Comparison of ENCODE assay signal across 11 cellular contexts in genomic region chr20:25148982-25149846, GRCh38. TPM values are rescaled to one million over a fixed set of nuclear protein-coding genes. Genes with fewer than 3 reads are reported as not detected.
DNase-seq lines count a peak whose midpoint lies in the region; ATAC-seq and TF ChIP-seq lines count a peak whose summit lies in the region.
"Had no signal": no experiment of that assay in that cellular context is flagged by ENCODE, and none has a peak within 500 bp of the region (broad histone marks: within the 10 kb centered on the region; RNA-seq: fewer than 3 reads in every experiment).

No MANE protein-coding gene starts in this region.

- 88% methylated on average over 17 of the region's 17 CpGs for WGBS in mammary epithelial cell (ENCODE audit: low coverage, missing lambda C conversion rate)
- no CpG with 5 or more reads among the region's 17 CpGs for WGBS in mesendoderm (ENCODE audit: extremely low coverage, insufficient coverage, low lambda C conversion rate)

- dilution Hi-C loops in mammary epithelial cell (cut with HindIII; ENCODE audit: low sequenced_read_pairs), result no loop called here

- no peak overlapping the region for H2BK120ac ChIP-seq in mesendoderm (ENCODE audit: low read depth, low read length)

- CTCF ChIA-PET in activated naive CD4-positive, alpha-beta T cell treated with anti-CD3 and anti-CD28 coated beads, Interleukin-2, amount 10 ng/mL, durations not matched to agents 7 days and 5 days (lab: Charles Lee), result no interaction called here
- CTCF ChIA-PET in mammary epithelial cell (lab: Charles Lee; ENCODE audit: low non-redundant PET), result no interaction called here

- H3K9ac ChIP-seq in mammary epithelial cell (ENCODE audit: insufficient read depth, low read length), result no peak overlapping the region
- peak overlapping the region; percentile 13 for H3K9ac ChIP-seq in mesendoderm (ENCODE audit: low read length)

- no TSS peak for BruUV-seq in mammary epithelial cell (replicated peaks; lab: Mats Ljungman, UMichigan)

- no peaks in the 10 kb centered on the region for H3K27me3 ChIP-seq in mammary epithelial cell (ENCODE audit: insufficient read depth, low read length)
- no peaks in the 10 kb centered on the region for H3K27me3 ChIP-seq in mesendoderm (ENCODE audit: insufficient read depth, low read length, poor library complexity)
- H3K27me3 ChIP-seq in thoracic aorta (replicated peaks; ENCODE audit: insufficient read depth), result no peaks in the 10 kb centered on the region

- H3K4me3 Mint-ChIP-seq in activated naive CD4-positive, alpha-beta T cell treated with anti-CD3 and anti-CD28 coated beads, Interleukin-2, amount 10 ng/mL, durations not matched to agents 7 days and 5 days, result peak overlapping the region; percentile 75

- H3K4me1 ChIP-seq in mammary epithelial cell (ENCODE audit: insufficient read depth, low read length) (peaks cover 4% of the 10 kb centered on the region), mesendoderm (ENCODE audit: control insufficient read depth, low read depth, low read length) (no peaks in the 10 kb centered on the region), thoracic aorta (ENCODE audit: control insufficient read depth in 1 of 2, low read depth in 2 of 2) (peaks cover 5 to 10% of the 10 kb centered on the region in 2 donors)

- H3K9me3 Mint-ChIP-seq in activated naive CD4-positive, alpha-beta T cell treated with anti-CD3 and anti-CD28 coated beads, Interleukin-2, amount 10 ng/mL, durations not matched to agents 7 days and 5 days, result no peaks in the 10 kb centered on the region
- H3K9me3 Mint-ChIP-seq: nephron had no signal

- DNase-seq in activated naive CD4-positive, alpha-beta T cell treated with anti-CD3 and anti-CD28 coated beads, Interleukin-2, amount 10 ng/mL, durations not matched to agents 7 days and 5 days, result no peak
- no peak for DNase-seq in activated naive CD4-positive, alpha-beta T cell (lab: John Stamatoyannopoulos, UW)
- DNase-seq in mammary epithelial cell (no peak), mesendoderm (no peak), thoracic aorta (ENCODE audit: low spot score) (no peak), NCI-H82 treated with DMSO at 0.1 percent for 48 hours (lab: John Stamatoyannopoulos, UW; ENCODE audit: unreplicated experiment) (no peak), middle frontal gyrus (ENCODE audit: extremely low spot score, low spot score) (no peak), NCI-H1048 (lab: John Stamatoyannopoulos, UW) (no peak)
- DNase-seq: SHP77 had no signal

- in situ Hi-C loops in mammary epithelial cell (cut with MboI; ENCODE audit: low sequenced_read_pairs in 2 of 2), result no loop called here

- H3K36me3 Mint-ChIP-seq in activated naive CD4-positive, alpha-beta T cell treated with anti-CD3 and anti-CD28 coated beads, Interleukin-2, amount 10 ng/mL, durations not matched to agents 7 days and 5 days, result no peaks in the 10 kb centered on the region

- H3K36me3 ChIP-seq in mammary epithelial cell (ENCODE audit: insufficient read depth, low read length), result no peaks in the 10 kb centered on the region
- H3K36me3 ChIP-seq in mesendoderm (ENCODE audit: control insufficient read depth, insufficient read depth, low read length), result no peaks in the 10 kb centered on the region
- no peaks in the 10 kb centered on the region for H3K36me3 ChIP-seq in thoracic aorta
- H3K36me3 ChIP-seq: cardiac muscle cell had no signal

- no peak overlapping the region for H2BK15ac ChIP-seq in mesendoderm (replicated peaks; ENCODE audit: low read depth)

- no peak overlapping the region for H3K27ac ChIP-seq in mammary epithelial cell (ENCODE audit: insufficient read depth, low read depth, low read length)
- H3K27ac ChIP-seq in mesendoderm (ENCODE audit: low read depth, low read length), result no peak overlapping the region
- H3K27ac ChIP-seq in thoracic aorta, result no peak overlapping the region
- H3K27ac ChIP-seq: cardiac muscle cell had no signal

- no peak overlapping the region for H4K8ac ChIP-seq in mesendoderm (ENCODE audit: low read depth, low read length)

- no peaks in the 10 kb centered on the region for H3K79me1 ChIP-seq in mesendoderm (ENCODE audit: low read length)

- peak overlapping the region; percentile 69 for H2AFZ ChIP-seq in mammary epithelial cell (ENCODE audit: low read depth, low read length)

- no peak overlapping the region for H3K4ac ChIP-seq in mesendoderm (ENCODE audit: low read depth, low read length)

- H3K4me3 ChIP-seq in mammary epithelial cell (replicated peaks in 1 of 3; ENCODE audit: insufficient read depth in 1 of 3, low read depth in 2 of 3, low read length in 3 of 3) (no peak overlapping the region), mesendoderm (ENCODE audit: low read length) (no peak overlapping the region), thoracic aorta (peak overlapping the region; percentile 66)
- H3K4me3 ChIP-seq: cardiac muscle cell had no signal

- no peak overlapping the region for H3K23ac ChIP-seq in mesendoderm (ENCODE audit: low read length)

- peaks cover 6% of the 10 kb centered on the region for H3K4me1 Mint-ChIP-seq in activated naive CD4-positive, alpha-beta T cell treated with anti-CD3 and anti-CD28 coated beads, Interleukin-2, amount 10 ng/mL, durations not matched to agents 7 days and 5 days

- H4K5ac ChIP-seq in mesendoderm (ENCODE audit: low read length), result no peak overlapping the region

- peak overlapping the region; percentile 56 for H3K4me2 ChIP-seq in mammary epithelial cell (ENCODE audit: insufficient read depth, low read depth, low read length)
- no peak overlapping the region for H3K4me2 ChIP-seq in mesendoderm (ENCODE audit: low read length)

- H4K20me1 ChIP-seq in mammary epithelial cell (ENCODE audit: insufficient read depth, low read length), result no peaks in the 10 kb centered on the region

- H3K79me2 ChIP-seq in mammary epithelial cell (ENCODE audit: insufficient read depth, low read length) (no peaks in the 10 kb centered on the region), mesendoderm (ENCODE audit: control insufficient read depth, insufficient read depth, low read length) (no peaks in the 10 kb centered on the region)

- TF ChIP-seq CTCF in mammary epithelial cell (conservative IDR thresholded peaks at IDR 0.05 in 1 of 2, IDR thresholded peaks at IDR 0.05 in 1 of 2; ENCODE audit: extremely low read depth in 1 of 2, insufficient read depth in 1 of 2, low read depth in 1 of 2, low read length in 2 of 2) (no peak), thoracic aorta (IDR thresholded peaks at IDR 0.05) (no peak)

- no peak for ATAC-seq in thoracic aorta (ENCODE audit: insufficient number of reproducible peaks, low FRiP score, low read depth)

- intact Hi-C loops in mammary epithelial cell (cut with micrococcal nuclease), result no loop called here

- no peak overlapping the region for H2AK5ac ChIP-seq in mesendoderm (ENCODE audit: low read length)

- peaks cover 45% of the 10 kb centered on the region for H3K27me3 Mint-ChIP-seq in activated naive CD4-positive, alpha-beta T cell treated with anti-CD3 and anti-CD28 coated beads, Interleukin-2, amount 10 ng/mL, durations not matched to agents 7 days and 5 days

- peak overlapping the region; percentile 37 for H3K56ac ChIP-seq in mesendoderm (ENCODE audit: low read length)

- H2BK5ac ChIP-seq in mesendoderm (ENCODE audit: low read length), result no peak overlapping the region

- H3K27ac Mint-ChIP-seq in activated naive CD4-positive, alpha-beta T cell treated with anti-CD3 and anti-CD28 coated beads, Interleukin-2, amount 10 ng/mL, durations not matched to agents 7 days and 5 days, result no peak overlapping the region

- H3K9me3 ChIP-seq in mammary epithelial cell (replicated peaks; ENCODE audit: insufficient read depth, low read length), result no peaks in the 10 kb centered on the region
- H3K9me3 ChIP-seq in thoracic aorta, result no peaks in the 10 kb centered on the region

- no peak overlapping the region for H3K18ac ChIP-seq in mesendoderm (ENCODE audit: low read length)

RNA-seq across cellular contexts. Expression of gene ENTPD6, which starts 46.3 kb away (rescaled TPM):
- 100 to 1,000 TPM in 1 of 2 donors, 10 to 100 TPM in 1; 82.9 to 130 TPM for total RNA-seq in mammary epithelial cell
- polyA plus RNA-seq in mammary epithelial cell, result 127 TPM
- polyA minus RNA-seq in mammary epithelial cell, result 195 TPM
- polyA plus RNA-seq in mesendoderm (2013, experiment 1 of 2), result 25.3 TPM
- polyA plus RNA-seq in mesendoderm (2013, experiment 2 of 2), result 26.1 TPM
- 100 to 1,000 TPM in 1 of 2 donors, 10 to 100 TPM in 1; 82.0 to 107 TPM for total RNA-seq in thoracic aorta
